In the genomic region with DNA sequence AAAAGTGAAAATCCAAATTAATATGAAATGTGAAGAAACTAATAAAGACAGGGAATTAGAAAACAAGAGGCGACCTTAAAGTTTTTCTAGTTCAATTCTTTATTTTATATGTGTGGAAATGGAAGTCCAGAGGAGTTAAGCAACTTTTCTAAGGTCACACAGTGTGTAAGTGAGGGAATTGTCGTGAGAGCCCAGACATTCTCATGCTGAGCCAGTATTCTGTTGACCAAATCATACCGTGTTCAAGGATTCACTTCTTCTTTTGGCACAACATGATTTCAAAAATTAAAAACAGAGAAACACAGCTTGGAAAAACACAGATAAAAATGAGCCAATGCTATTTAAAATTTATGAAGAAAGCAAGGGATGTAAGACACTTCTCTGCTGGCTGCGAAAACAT, we compare ENCODE assay signal across 6 cellular contexts. TPM values are rescaled to one million over a fixed set of nuclear protein-coding genes. Genes with fewer than 3 reads are reported as not detected.
"Had no signal": no experiment of that assay in that cellular context is flagged by ENCODE, and none has a peak within 500 bp of the region (broad histone marks: within the 10 kb centered on the region; RNA-seq: fewer than 3 reads in every experiment).

No MANE protein-coding gene starts in this region.

RNA-seq across cellular contexts. Expression of gene OR2A42, which starts 12.5 kb away (rescaled TPM):
- total RNA-seq: H4, H7, HFFc6, HT1080, IMR-90, K562 had no signal
- polyA plus RNA-seq: IMR-90, K562 had no signal

RNA-seq across cellular contexts. Expression of gene ARHGEF35, which starts 31.2 kb away (rescaled TPM):
- total RNA-seq: HFFc6, IMR-90 had no signal
- polyA plus RNA-seq: IMR-90 had no signal

RNA-seq across cellular contexts. Expression of gene OR2A7, which starts 37.7 kb away (rescaled TPM):
- total RNA-seq: H4, HFFc6, HT1080, IMR-90, K562 had no signal
- polyA plus RNA-seq: IMR-90 had no signal

RNA-seq across cellular contexts. Expression of gene CTAGE8, which starts 42.2 kb away (rescaled TPM):
- total RNA-seq: H7, HFFc6, HT1080, IMR-90 had no signal
- polyA plus RNA-seq: IMR-90 had no signal

RNA-seq across cellular contexts. Expression of gene CTAGE4, which starts 43.6 kb away (rescaled TPM):
- total RNA-seq: HFFc6, IMR-90 had no signal
